10 cellular contexts compared by ENCODE assay signal in the genomic region with DNA sequence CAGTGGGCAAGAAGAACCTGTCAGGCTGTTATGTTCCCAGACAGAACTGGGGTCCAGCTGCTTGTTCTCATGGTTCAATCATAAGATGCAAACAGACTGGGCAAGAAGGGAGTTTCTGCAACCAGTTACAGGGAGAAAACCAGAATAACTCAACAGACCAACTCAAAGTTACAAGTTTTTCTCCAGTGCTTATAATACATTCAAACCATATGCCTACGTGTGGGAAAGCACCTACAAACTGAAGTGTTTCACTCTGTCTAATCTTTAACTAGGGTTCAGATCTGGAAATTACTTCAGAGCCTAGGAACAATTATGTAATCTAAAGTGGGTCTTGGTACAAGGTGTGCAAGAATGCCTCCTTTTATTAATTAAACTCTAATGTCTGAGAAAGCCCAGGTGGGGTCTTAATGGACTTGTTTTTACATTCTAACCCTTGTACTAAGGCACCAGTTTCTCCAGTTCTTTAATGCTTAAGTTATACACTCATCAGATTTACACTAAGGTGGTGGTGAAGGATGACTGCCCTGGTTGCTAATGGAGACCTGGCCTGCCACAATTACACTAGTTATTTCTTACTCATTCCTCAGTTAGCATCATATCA.
DNase-seq lines count a peak whose midpoint lies in the region; ATAC-seq and TF ChIP-seq lines count a peak whose summit lies in the region.
"Had no signal": no experiment of that assay in that cellular context is flagged by ENCODE, and none has a peak within 500 bp of the region (broad histone marks: within the 10 kb centered on the region; RNA-seq: fewer than 3 reads in every experiment).

No MANE protein-coding gene starts in this region.

- no peaks in the 10 kb centered on the region for H3K27me3 ChIP-seq in right lobe of liver
- H3K27me3 ChIP-seq: esophagus squamous epithelium had no signal

- WGBS in right lobe of liver (ENCODE audit: insufficient coverage, low coverage, low lambda C conversion rate, missing lambda C conversion rate), result 47% methylated on average over 1 of the region's 1 CpG

- DNase-seq in right lobe of liver (no peak), T1000 (lab: John Stamatoyannopoulos, UW) (no peak), EL (no peak), activated gamma-delta T cell (lab: John Stamatoyannopoulos, UW) (no peak), GOT3 (lab: John Stamatoyannopoulos, UW) (no peak)
- DNase-seq: esophagus squamous epithelium, NCI-H1436 had no signal

- TF ChIP-seq POLR2A in right lobe of liver (IDR thresholded peaks at IDR 0.05), result no peak

- H3K4me3 ChIP-seq in right lobe of liver, result no peak overlapping the region
- H3K4me3 ChIP-seq: esophagus squamous epithelium had no signal

- peak; percentile 66 for ATAC-seq in GM18870 (IDR thresholded peaks at IDR 0.05; ENCODE audit: unreplicated experiment)
- peak; percentile 51 for ATAC-seq in GM21723 (IDR thresholded peaks at IDR 0.05; ENCODE audit: unreplicated experiment)
- peak; percentile 47 for ATAC-seq in HG03196 (IDR thresholded peaks at IDR 0.05; ENCODE audit: unreplicated experiment)
- peak; percentile 53 to 74 (median 60) for ATAC-seq in right lobe of liver

- peaks cover 0 to 39% (median 13%) of the 10 kb centered on the region in 4 donors for H3K4me1 ChIP-seq in right lobe of liver
- H3K4me1 ChIP-seq: esophagus squamous epithelium had no signal

- TF ChIP-seq CTCF in right lobe of liver (IDR thresholded peaks at IDR 0.05), result no peak

- H3K27ac ChIP-seq in right lobe of liver, result peak overlapping the region; percentile 92 to 95 (median 92)
- H3K27ac ChIP-seq: esophagus squamous epithelium had no signal

- no peaks in the 10 kb centered on the region for H3K9me3 ChIP-seq in right lobe of liver

- H3K36me3 ChIP-seq in right lobe of liver, result no peaks in the 10 kb centered on the region
- H3K36me3 ChIP-seq: esophagus squamous epithelium had no signal

- intact Hi-C loops in right lobe of liver (cut with DNase I), result no loop called here
